ENCODE assay signal across 16 cellular contexts in genomic region chr7:135291809-135292253, GRCh38. TPM values are rescaled to one million over a fixed set of nuclear protein-coding genes. Genes with fewer than 3 reads are reported as not detected.
DNase-seq lines count a peak whose midpoint lies in the region; ATAC-seq lines count a peak whose summit lies in the region.
"Had no signal": no experiment of that assay in that cellular context is flagged by ENCODE, and none has a peak within 500 bp of the region (broad histone marks: within the 10 kb centered on the region; RNA-seq: fewer than 3 reads in every experiment).

No MANE protein-coding gene starts in this region.

- in situ Hi-C loops in Caki2 (cut with HindIII; ENCODE audit: low pct_unique_long_range_greater_than_20kb, low sequenced_read_pairs) = no loop called here

- ATAC-seq in HG02885 (IDR thresholded peaks at IDR 0.05; ENCODE audit: poor library complexity, unreplicated experiment) (no peak), HG03521 (IDR thresholded peaks at IDR 0.05; ENCODE audit: unreplicated experiment) (no peak)

- DNase-seq in Caki2 (ENCODE audit: low read depth) (peak; percentile 85), HT1080 (ENCODE audit: low read depth) (peak; percentile 97), SHP77 (lab: John Stamatoyannopoulos, UW) (peak; percentile 83 to 86), glomerular endothelial cell (ENCODE audit: extremely low read depth, low read depth, low spot score) (peak; percentile 83), NCI-H1092 treated with DMSO at 0.1 percent for 48 hours (lab: John Stamatoyannopoulos, UW) (no peak), hepatic stellate cell (ENCODE audit: low spot score) (no peak)
- DNase-seq: glutamatergic neuron; NCI-H187; stimulated activated CD4-positive, alpha-beta T cell treated with anti-CD3 and anti-CD28 coated beads, Interleukin-12 subunit alpha, Interleukin-12 subunit beta, amount 100 ng/mL, for 4 hours; stomach; T-helper 1 cell had no signal

RNA-seq across cellular contexts. Expression of gene STRA8, which starts 58.2 kb away (rescaled TPM):
- not detected in 2 replicates for total RNA-seq in Caki2 (2014; rRNA removed; shearing (Covaris generic); ENCODE audit: low replicate concordance)
- total RNA-seq in HT1080 (2014; rRNA removed; shearing (Covaris generic)) = not detected in 2 replicates
- polyA plus RNA-seq in HT1080 (2015; cell fraction: cytosol; rRNA removed) = not detected in 2 replicates
- polyA plus RNA-seq in HT1080 (2015; cell fraction: nucleus; rRNA removed) = not detected in 2 replicates
- total RNA-seq in glomerular endothelial cell = not detected in 2 replicates
- total RNA-seq: cardiac muscle cell, H1, mononuclear cell, stomach had no signal
- polyA plus RNA-seq: cardiac muscle cell, H1, stomach had no signal

Comparison
In these comparisons a context has a peak if more than half of its experiments do, and no peak if none do; other contexts are left out.
1. DNase-seq: peak in Caki2 (single experiment), HT1080 (single experiment), SHP77 (2 of 2) and glomerular endothelial cell (single experiment); none in NCI-H1092 treated with DMSO at 0.1 percent for 48 hours (single experiment) and hepatic stellate cell (single experiment).